ENCODE assay signal across 8 cellular contexts in the genomic region with DNA sequence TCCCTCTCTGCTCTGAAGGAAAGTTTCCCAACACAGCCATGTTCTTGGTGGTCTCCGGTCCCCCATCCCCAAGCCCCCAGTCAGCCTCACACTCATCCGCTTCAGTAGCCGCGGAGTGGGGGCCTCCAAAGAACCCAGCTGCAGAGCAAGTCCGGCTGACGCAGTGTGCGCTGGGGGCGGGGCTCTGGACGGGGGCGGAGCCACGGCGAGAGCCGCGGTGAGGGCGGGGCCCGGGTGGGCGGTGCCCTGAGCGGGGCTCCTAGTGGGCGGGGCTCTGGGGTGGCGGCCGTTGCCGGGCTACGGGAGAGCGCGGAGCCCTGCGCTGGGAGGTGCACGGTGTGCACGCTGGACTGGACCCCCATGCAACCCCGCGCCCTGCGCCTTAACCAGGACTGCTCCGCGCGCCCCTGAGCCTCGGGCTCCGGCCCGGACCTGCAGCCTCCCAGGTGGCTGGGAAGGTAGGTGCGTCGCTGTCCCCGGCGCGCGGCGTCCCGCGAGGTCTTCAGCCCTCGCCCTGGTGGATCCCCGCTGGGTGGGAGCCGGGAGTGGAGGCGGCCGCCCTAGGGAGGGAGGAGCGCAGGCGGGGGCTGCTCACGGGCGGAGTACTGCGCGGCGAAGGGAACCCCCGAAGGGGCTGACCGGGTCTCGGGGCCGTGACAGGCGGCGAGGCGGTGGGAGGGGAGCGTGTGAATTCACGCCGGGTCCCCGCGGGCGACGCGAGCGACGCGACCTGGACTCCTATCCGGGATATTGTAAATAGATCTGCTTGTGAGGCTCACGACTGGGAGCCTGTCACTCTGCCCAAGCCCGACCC. TPM values are rescaled to one million over a fixed set of nuclear protein-coding genes. Genes with fewer than 3 reads are reported as not detected.
A peak's percentile ranks its signal among the peaks of the same experiment; 100 is the strongest.
DNase-seq lines count a peak whose midpoint lies in the region; FAIRE-seq and TF ChIP-seq lines count a peak whose summit lies in the region.

No MANE protein-coding gene starts in this region.

- peak overlapping the region; percentile 98 for H3K4me3 ChIP-seq in GM12875 (ENCODE audit: low read depth, low read length)
- H3K4me3 ChIP-seq in HFF-Myc (replicated peaks; ENCODE audit: low read depth, low read length): peak overlapping the region; percentile 81
- H3K4me3 ChIP-seq in astrocyte (ENCODE audit: insufficient read depth, low read depth, low read length): peak overlapping the region; percentile 74
- H3K4me3 ChIP-seq in hepatocyte: peak overlapping the region; percentile 92

- peaks cover 70% of the 10 kb centered on the region for H3K79me2 ChIP-seq in astrocyte (ENCODE audit: insufficient read depth, low read length)
- H3K79me2 ChIP-seq in hepatocyte: peaks cover 34% of the 10 kb centered on the region

- TF ChIP-seq CTCF in GM12875 (IDR thresholded peaks at IDR 0.05; ENCODE audit: borderline replicate concordance, insufficient read depth, low read depth, low read length): no peak
- no peak for TF ChIP-seq CTCF in HFF-Myc (IDR thresholded peaks at IDR 0.05; ENCODE audit: low read depth, low read length, missing control alignments)
- no peak for TF ChIP-seq CTCF in astrocyte (IDR thresholded peaks at IDR 0.05; ENCODE audit: insufficient read depth, low read depth, low read length)
- no peak for TF ChIP-seq CTCF in hepatocyte (IDR thresholded peaks at IDR 0.05; ENCODE audit: poor library complexity)

- H3K27me3 Mint-ChIP-seq in T-helper 2 cell treated with Interferon-gamma antibody and Interleukin-4, amounts not matched to agents 5 μg/mL and 100 μg/mL, for 36 hours (ENCODE audit: low read depth): peaks cover 60% of the 10 kb centered on the region
- no peaks in the 10 kb centered on the region for H3K27me3 Mint-ChIP-seq in astrocyte (ENCODE audit: low read depth, unreplicated experiment)

- DNase-seq in HFF-Myc (ENCODE audit: extremely low read depth, low read depth) (peak; percentile 52), NCI-H1048 (lab: John Stamatoyannopoulos, UW) (peak; percentile 51), astrocyte (ENCODE audit: low read depth) (peak; percentile 66), hepatocyte (ENCODE audit: low spot score) (peak; percentile 97), retina (peak; percentile 91), DMS114 treated with DMSO at 0.1 percent for 48 hours (lab: John Stamatoyannopoulos, UW; ENCODE audit: unreplicated experiment) (no peak)
- peak; percentile 87 for DNase-seq in T-helper 2 cell treated with Interferon-gamma antibody and Interleukin-4, amounts not matched to agents 5 μg/mL and 100 μg/mL, for 36 hours (ENCODE audit: low spot score)

- H3K4me1 ChIP-seq in astrocyte (ENCODE audit: insufficient read depth, low read length) (peaks cover 5% of the 10 kb centered on the region), hepatocyte (ENCODE audit: insufficient read depth) (peaks cover 10% of the 10 kb centered on the region)

- H3K27ac Mint-ChIP-seq in T-helper 2 cell treated with Interferon-gamma antibody and Interleukin-4, amounts not matched to agents 5 μg/mL and 100 μg/mL, for 36 hours: peak overlapping the region; percentile 60
- H3K27ac Mint-ChIP-seq in astrocyte (ENCODE audit: unreplicated experiment): no peak overlapping the region

- no peak for FAIRE-seq in astrocyte (lab: Jason Lieb, UNC)

- no peaks in the 10 kb centered on the region for H3K9me3 ChIP-seq in astrocyte (ENCODE audit: insufficient read depth, low read depth, low read length)
- H3K9me3 ChIP-seq in hepatocyte (ENCODE audit: low read depth): no peaks in the 10 kb centered on the region

- H2AFZ ChIP-seq in astrocyte (ENCODE audit: low read depth, low read length) (peak overlapping the region; percentile 86), hepatocyte (peak overlapping the region; percentile 93)

- under 1% methylated on average over 21 of the region's 79 CpGs for WGBS in hepatocyte (ENCODE audit: low lambda C conversion rate, missing lambda C conversion rate)

- H3K36me3 Mint-ChIP-seq in T-helper 2 cell treated with Interferon-gamma antibody and Interleukin-4, amounts not matched to agents 5 μg/mL and 100 μg/mL, for 36 hours (ENCODE audit: low read depth): no peaks in the 10 kb centered on the region
- H3K36me3 Mint-ChIP-seq in astrocyte (ENCODE audit: low read depth, unreplicated experiment): peaks cover 2% of the 10 kb centered on the region

- no peaks in the 10 kb centered on the region for H3K9me3 Mint-ChIP-seq in T-helper 2 cell treated with Interferon-gamma antibody and Interleukin-4, amounts not matched to agents 5 μg/mL and 100 μg/mL, for 36 hours
- H3K9me3 Mint-ChIP-seq in astrocyte (ENCODE audit: unreplicated experiment): no peaks in the 10 kb centered on the region

- H3K9me2 ChIP-seq in hepatocyte (replicated peaks; ENCODE audit: insufficient read depth): no peaks in the 10 kb centered on the region

- H4K20me1 ChIP-seq in astrocyte (ENCODE audit: insufficient read depth, low read length) (no peaks in the 10 kb centered on the region), hepatocyte (ENCODE audit: insufficient read depth, poor library complexity, severe bottlenecking) (no peaks in the 10 kb centered on the region)

- H3K36me3 ChIP-seq in astrocyte (ENCODE audit: insufficient read depth, low read length) (no peaks in the 10 kb centered on the region), hepatocyte (replicated peaks; ENCODE audit: insufficient read depth, low read depth) (no peaks in the 10 kb centered on the region)

- H3K27ac ChIP-seq in astrocyte (ENCODE audit: low read depth, low read length) (peak overlapping the region; percentile 84), hepatocyte (peak overlapping the region; percentile 93)

- H3K4me2 ChIP-seq in astrocyte (ENCODE audit: low read length): peak overlapping the region; percentile 96
- H3K4me2 ChIP-seq in hepatocyte: peak overlapping the region; percentile 94

- H3K4me3 Mint-ChIP-seq in T-helper 2 cell treated with Interferon-gamma antibody and Interleukin-4, amounts not matched to agents 5 μg/mL and 100 μg/mL, for 36 hours: peak overlapping the region; percentile 55
- peak overlapping the region; percentile 88 for H3K4me3 Mint-ChIP-seq in astrocyte (ENCODE audit: unreplicated experiment)

- peak overlapping the region; percentile 88 for H3K9ac ChIP-seq in astrocyte (ENCODE audit: low read length)

- no peaks in the 10 kb centered on the region for H3K27me3 ChIP-seq in astrocyte (ENCODE audit: insufficient read depth, low read length)
- no peaks in the 10 kb centered on the region for H3K27me3 ChIP-seq in hepatocyte

- H3K4me1 Mint-ChIP-seq in T-helper 2 cell treated with Interferon-gamma antibody and Interleukin-4, amounts not matched to agents 5 μg/mL and 100 μg/mL, for 36 hours (ENCODE audit: low read depth): peaks cover 17% of the 10 kb centered on the region
- peaks cover 7% of the 10 kb centered on the region for H3K4me1 Mint-ChIP-seq in astrocyte (ENCODE audit: low read depth, unreplicated experiment)

RNA-seq across cellular contexts. Expression of gene TNFRSF19, which starts 9.1 kb away (rescaled TPM):
- 25.9 and 27.8 TPM in 2 replicates for total RNA-seq in astrocyte
- 22.7 and 25.3 TPM in 2 replicates for total RNA-seq in hepatocyte
- polyA plus RNA-seq in hepatocyte: 13.9 and 19.8 TPM in 2 replicates
